Comparison of ENCODE assay signal across 16 cellular contexts in the genomic region with DNA sequence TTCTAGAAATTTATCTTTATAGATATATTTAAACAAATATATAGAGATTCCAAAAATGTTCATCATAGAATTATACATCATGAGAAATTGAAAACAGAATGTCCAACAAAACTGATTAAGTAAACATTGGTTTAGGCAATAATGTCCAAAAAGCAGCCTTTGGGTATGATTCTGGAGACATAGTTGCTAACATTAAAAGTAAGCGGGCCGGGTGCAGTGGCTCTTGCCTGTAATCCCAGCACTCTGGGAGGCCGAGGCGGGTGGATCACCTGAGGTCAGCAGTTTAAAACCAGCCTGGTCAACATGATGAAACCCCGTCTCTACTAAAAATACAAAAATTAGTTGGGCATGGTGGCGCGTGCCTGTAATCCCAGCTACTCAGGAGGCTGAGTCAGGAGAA. TPM values are rescaled to one million over a fixed set of nuclear protein-coding genes. Genes with fewer than 3 reads are reported as not detected.
"Had no signal": no experiment of that assay in that cellular context is flagged by ENCODE, and none has a peak within 500 bp of the region (broad histone marks: within the 10 kb centered on the region; RNA-seq: fewer than 3 reads in every experiment).

No MANE protein-coding gene starts in this region.

RNA-seq across cellular contexts. Expression of a gene that starts 20.8 kb away (rescaled TPM):
- total RNA-seq: activated B cell treated with CpG ODN at 0.5 μM for 24 hours; activated CD8-positive, alpha-beta T cell treated with anti-CD3 and anti-CD28 coated beads for 36 hours; activated T-cell treated with anti-CD3 and anti-CD28 coated beads, Interleukin-2, amount 50 U/mL, for 4 hours; activated T-helper 17 cell treated with anti-CD3 and anti-CD28 coated beads, Interleukin-2, amount 50 U/mL, for 72 hours; aorta; bronchial epithelial cell; cardiac septum; cerebellum; endodermal cell; epithelial cell of proximal tubule; esophagus mucosa; fibroblast of villous mesenchyme; gastroesophageal sphincter; glomerular endothelial cell; T-helper 17 cell had no signal
- polyA plus RNA-seq: aorta, heart right ventricle had no signal
